ENCODE assay signal across 16 cellular contexts in the genomic region with DNA sequence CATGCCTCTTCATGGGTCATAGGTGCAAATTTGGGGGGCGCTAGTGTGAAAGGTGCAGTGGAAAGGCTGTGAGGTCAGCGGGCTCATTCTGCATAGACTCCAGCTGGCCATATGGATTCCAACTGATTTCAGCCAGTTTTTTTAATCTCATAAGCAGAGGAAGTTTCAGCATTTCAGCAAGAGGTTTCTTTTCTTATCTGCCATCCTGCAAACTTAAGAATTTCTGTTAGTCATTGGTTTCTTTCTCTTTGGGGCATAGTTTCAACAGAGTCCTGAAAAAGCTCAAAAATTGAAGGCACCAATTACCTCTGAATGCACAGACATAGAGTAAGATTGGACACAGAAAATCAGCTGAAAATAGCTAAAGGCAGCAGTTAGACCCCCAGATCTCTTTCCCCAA. TPM values are rescaled to one million over a fixed set of nuclear protein-coding genes. Genes with fewer than 3 reads are reported as not detected.
DNase-seq lines count a peak whose midpoint lies in the region; ATAC-seq and TF ChIP-seq lines count a peak whose summit lies in the region.
"Had no signal": no experiment of that assay in that cellular context is flagged by ENCODE, and none has a peak within 500 bp of the region (broad histone marks: within the 10 kb centered on the region; RNA-seq: fewer than 3 reads in every experiment).

No MANE protein-coding gene starts in this region.

- no peak overlapping the region for H3K14ac ChIP-seq in trophoblast cell (ENCODE audit: low read length)

- TF ChIP-seq POLR2A in breast epithelium (IDR thresholded peaks at IDR 0.05) = no peak

- H2AK5ac ChIP-seq in trophoblast cell (ENCODE audit: low read length) = no peak overlapping the region

- no peaks in the 10 kb centered on the region for H3K79me2 ChIP-seq in trophoblast cell (ENCODE audit: control insufficient read depth, insufficient read depth, low read length, poor library complexity)

- peaks cover 13% of the 10 kb centered on the region for H3K27me3 Mint-ChIP-seq in activated CD4-positive, alpha-beta T cell treated with anti-CD3 and anti-CD28 coated beads for 36 hours
- H3K27me3 Mint-ChIP-seq in activated T-helper 1 cell treated with anti-CD3 and anti-CD28 coated beads, Interleukin-12 subunit alpha, Interleukin-12 subunit beta, Interleukin-2, Interleukin-4 antibody, amounts not matched to agents 30 ng/mL and 10 ng/mL and 1 ng/mL, durations not matched to agents 14 hours and 24 hours and 36 hours (ENCODE audit: insufficient read depth) = peaks cover 6% of the 10 kb centered on the region
- peaks cover 8% of the 10 kb centered on the region for H3K27me3 Mint-ChIP-seq in endothelial cell (ENCODE audit: unreplicated experiment)

- H3K4ac ChIP-seq in trophoblast cell (ENCODE audit: low read depth, low read length) = no peak overlapping the region

- no peak for ATAC-seq in activated CD4-positive, alpha-beta T cell treated with anti-CD3 and anti-CD28 coated beads for 36 hours
- ATAC-seq: HepG2 had no signal

- peaks cover 12% of the 10 kb centered on the region for H3K4me1 Mint-ChIP-seq in activated CD4-positive, alpha-beta T cell treated with anti-CD3 and anti-CD28 coated beads for 36 hours
- H3K4me1 Mint-ChIP-seq in activated T-helper 1 cell treated with anti-CD3 and anti-CD28 coated beads, Interleukin-12 subunit alpha, Interleukin-12 subunit beta, Interleukin-2, Interleukin-4 antibody, amounts not matched to agents 30 ng/mL and 10 ng/mL and 1 ng/mL, durations not matched to agents 14 hours and 24 hours and 36 hours (ENCODE audit: low read depth) = peaks cover 14% of the 10 kb centered on the region
- peaks cover 37% of the 10 kb centered on the region for H3K4me1 Mint-ChIP-seq in endothelial cell (ENCODE audit: unreplicated experiment)

- no peak overlapping the region for H2BK12ac ChIP-seq in trophoblast cell (ENCODE audit: low read length)

- H3K23ac ChIP-seq in trophoblast cell (ENCODE audit: low read length) = no peak overlapping the region

- no peaks in the 10 kb centered on the region for H3K9me3 Mint-ChIP-seq in activated CD4-positive, alpha-beta T cell treated with anti-CD3 and anti-CD28 coated beads for 36 hours (ENCODE audit: low read depth)
- no peaks in the 10 kb centered on the region for H3K9me3 Mint-ChIP-seq in activated T-helper 1 cell treated with anti-CD3 and anti-CD28 coated beads, Interleukin-12 subunit alpha, Interleukin-12 subunit beta, Interleukin-2, Interleukin-4 antibody, amounts not matched to agents 30 ng/mL and 10 ng/mL and 1 ng/mL, durations not matched to agents 14 hours and 24 hours and 36 hours
- no peaks in the 10 kb centered on the region for H3K9me3 Mint-ChIP-seq in endothelial cell (ENCODE audit: unreplicated experiment)

- POLR2A ChIA-PET in activated CD4-positive, alpha-beta T cell treated with anti-CD3 and anti-CD28 coated beads for 36 hours (lab: Charles Lee) = interaction anchor here (0.5 kb wide), 1 partner anchor 123 kb away, joined by 3 read pairs; no protein-coding TSS in a partner anchor

- H3K79me1 ChIP-seq in trophoblast cell (ENCODE audit: low read length) = no peaks in the 10 kb centered on the region

- H3K4me1 ChIP-seq in trophoblast cell (ENCODE audit: control insufficient read depth in 1 of 2, insufficient read depth in 2 of 2, low read length in 2 of 2) (no peaks in the 10 kb centered on the region), breast epithelium (no peaks in the 10 kb centered on the region)

- peak overlapping the region; percentile 81 for H3K27ac ChIP-seq in trophoblast cell (ENCODE audit: low read depth, low read length)
- no peak overlapping the region for H3K27ac ChIP-seq in breast epithelium

- no CpG with 5 or more reads among the region's 2 CpGs for WGBS in trophoblast cell (ENCODE audit: extremely low coverage, insufficient coverage, insufficient read length)

- H3K4me2 ChIP-seq in trophoblast cell (ENCODE audit: low read length) = no peak overlapping the region

- peak overlapping the region; percentile 61 for H4K91ac ChIP-seq in trophoblast cell (ENCODE audit: low read depth, low read length)

- no peak overlapping the region for H4K8ac ChIP-seq in trophoblast cell (ENCODE audit: low read depth, low read length)

- no peaks in the 10 kb centered on the region for H3K9me3 ChIP-seq in trophoblast cell (ENCODE audit: insufficient read depth, low read depth, low read length)
- no peaks in the 10 kb centered on the region for H3K9me3 ChIP-seq in breast epithelium

- CTCF ChIA-PET in activated CD4-positive, alpha-beta T cell treated with anti-CD3 and anti-CD28 coated beads for 36 hours (lab: Charles Lee) = no interaction called here

- H3K9ac ChIP-seq in trophoblast cell (ENCODE audit: low read length) = no peak overlapping the region
- H3K9ac ChIP-seq: BLaER1 treated with 17β-estradiol and CSF1 and Interleukin-3, amounts not matched to agents 10 nM and 100 nM had no signal

- no peak overlapping the region for H2BK5ac ChIP-seq in trophoblast cell (ENCODE audit: low read depth, low read length, poor library complexity)

- peak overlapping the region; percentile 37 for H3K27ac Mint-ChIP-seq in activated CD4-positive, alpha-beta T cell treated with anti-CD3 and anti-CD28 coated beads for 36 hours
- H3K27ac Mint-ChIP-seq in activated T-helper 1 cell treated with anti-CD3 and anti-CD28 coated beads, Interleukin-12 subunit alpha, Interleukin-12 subunit beta, Interleukin-2, Interleukin-4 antibody, amounts not matched to agents 30 ng/mL and 10 ng/mL and 1 ng/mL, durations not matched to agents 14 hours and 24 hours and 36 hours = peak overlapping the region; percentile 61
- H3K27ac Mint-ChIP-seq in endothelial cell (ENCODE audit: unreplicated experiment) = no peak overlapping the region
- H3K27ac Mint-ChIP-seq: HFFc6 had no signal

- no peak overlapping the region for H3K18ac ChIP-seq in trophoblast cell (ENCODE audit: low read length)

- H3K27me3 ChIP-seq in trophoblast cell (ENCODE audit: insufficient read depth, low read length) = no peaks in the 10 kb centered on the region
- no peaks in the 10 kb centered on the region for H3K27me3 ChIP-seq in breast epithelium
- H3K27me3 ChIP-seq: BLaER1 treated with 17β-estradiol and CSF1 and Interleukin-3, amounts not matched to agents 10 nM and 100 nM had no signal

- no peaks in the 10 kb centered on the region for H3K36me3 Mint-ChIP-seq in activated CD4-positive, alpha-beta T cell treated with anti-CD3 and anti-CD28 coated beads for 36 hours (ENCODE audit: low read depth)
- peaks cover 2% of the 10 kb centered on the region for H3K36me3 Mint-ChIP-seq in activated T-helper 1 cell treated with anti-CD3 and anti-CD28 coated beads, Interleukin-12 subunit alpha, Interleukin-12 subunit beta, Interleukin-2, Interleukin-4 antibody, amounts not matched to agents 30 ng/mL and 10 ng/mL and 1 ng/mL, durations not matched to agents 14 hours and 24 hours and 36 hours (ENCODE audit: low read depth)
- no peaks in the 10 kb centered on the region for H3K36me3 Mint-ChIP-seq in endothelial cell (ENCODE audit: low read depth, unreplicated experiment)

- intact Hi-C loops in activated CD4-positive, alpha-beta T cell treated with anti-CD3 and anti-CD28 coated beads for 36 hours (cut with DNase I, micrococcal nuclease) = loop anchor here in 1 of 2 experiments (1.0 kb wide), 2 partner anchors 84 to 94 kb away; no protein-coding TSS in a partner anchor
- intact Hi-C loops in activated T-helper 1 cell treated with anti-CD3 and anti-CD28 coated beads, Interleukin-12 subunit alpha, Interleukin-12 subunit beta, Interleukin-2, Interleukin-4 antibody, amounts not matched to agents 30 ng/mL and 10 ng/mL and 1 ng/mL, durations not matched to agents 14 hours and 24 hours and 36 hours (cut with micrococcal nuclease) = loop anchor here (1.0 kb wide), 1 partner anchor 39 kb away; no protein-coding TSS in a partner anchor
- intact Hi-C loops in breast epithelium (cut with DNase I; ENCODE audit: low total_unique reads) = no loop called here

- H3K4me3 ChIP-seq in trophoblast cell (ENCODE audit: low read depth, low read length) = no peak overlapping the region
- H3K4me3 ChIP-seq in breast epithelium = no peak overlapping the region
- H3K4me3 ChIP-seq: BLaER1 treated with 17β-estradiol and CSF1 and Interleukin-3, amounts not matched to agents 10 nM and 100 nM had no signal

- TF ChIP-seq CTCF in endothelial cell (IDR thresholded peaks at IDR 0.05; ENCODE audit: unreplicated experiment) (no peak), breast epithelium (IDR thresholded peaks at IDR 0.05) (no peak)

- no peaks in the 10 kb centered on the region for H3K36me3 ChIP-seq in trophoblast cell (ENCODE audit: control insufficient read depth in 1 of 2, insufficient read depth in 2 of 2, low read length in 2 of 2)
- no peaks in the 10 kb centered on the region for H3K36me3 ChIP-seq in breast epithelium
- H3K36me3 ChIP-seq: BLaER1 treated with 17β-estradiol and CSF1 and Interleukin-3, amounts not matched to agents 10 nM and 100 nM had no signal

- no peak overlapping the region for H3K4me3 Mint-ChIP-seq in activated CD4-positive, alpha-beta T cell treated with anti-CD3 and anti-CD28 coated beads for 36 hours
- no peak overlapping the region for H3K4me3 Mint-ChIP-seq in activated T-helper 1 cell treated with anti-CD3 and anti-CD28 coated beads, Interleukin-12 subunit alpha, Interleukin-12 subunit beta, Interleukin-2, Interleukin-4 antibody, amounts not matched to agents 30 ng/mL and 10 ng/mL and 1 ng/mL, durations not matched to agents 14 hours and 24 hours and 36 hours
- H3K4me3 Mint-ChIP-seq in endothelial cell (ENCODE audit: unreplicated experiment) = peak overlapping the region; percentile 21
- H3K4me3 Mint-ChIP-seq: HFFc6 had no signal

- H2AFZ ChIP-seq in trophoblast cell (ENCODE audit: insufficient read depth, low read length, poor library complexity) = no peak overlapping the region

- no peak for DNase-seq in activated CD4-positive, alpha-beta T cell treated with anti-CD3 and anti-CD28 coated beads for 36 hours
- DNase-seq in activated CD4-positive, alpha-beta T cell treated with anti-CD3 and anti-CD28 coated beads for 1 hour = no peak
- no peak for DNase-seq in activated T-helper 1 cell treated with anti-CD3 and anti-CD28 coated beads, Interleukin-12 subunit alpha, Interleukin-12 subunit beta, Interleukin-2, Interleukin-4 antibody, amounts not matched to agents 30 ng/mL and 10 ng/mL and 1 ng/mL, durations not matched to agents 14 hours and 24 hours and 36 hours (ENCODE audit: low spot score)
- DNase-seq in endothelial cell (ENCODE audit: low spot score) = no peak
- DNase-seq in trophoblast cell = peak in 1 of 2 donors; percentile 46
- DNase-seq in breast epithelium (ENCODE audit: low spot score in 2 of 2) = no peak
- no peak for DNase-seq in hepatic stellate cell (ENCODE audit: low spot score)
- DNase-seq in SK-N-DZ (ENCODE audit: low spot score) = no peak
- DNase-seq: Karpas-422, NCI-H187 treated with DMSO at 0.1 percent for 48 hours, NCI-H2171, NCI-H774 had no signal

- H2BK120ac ChIP-seq in trophoblast cell (ENCODE audit: insufficient read depth, low read length, poor library complexity) = no peak overlapping the region

- H4K12ac ChIP-seq in trophoblast cell (ENCODE audit: low read depth, low read length) = no peak overlapping the region

RNA-seq across cellular contexts. Expression of gene ALOX15, which starts 16.2 kb away (rescaled TPM):
- not detected for total RNA-seq in activated CD4-positive, alpha-beta T cell treated with anti-CD3 and anti-CD28 coated beads for 36 hours
- total RNA-seq in activated T-helper 1 cell treated with anti-CD3 and anti-CD28 coated beads, Interleukin-12 subunit alpha, Interleukin-12 subunit beta, Interleukin-2, Interleukin-4 antibody, amounts not matched to agents 30 ng/mL and 10 ng/mL and 1 ng/mL, durations not matched to agents 14 hours and 24 hours and 36 hours = not detected in 2 replicates
- total RNA-seq in endothelial cell (ENCODE audit: unreplicated experiment) (17.0 TPM), breast epithelium (10 to 100 TPM in 1 of 3 donors, under 1 TPM in 1, not detected in 1; 0.98 to 47.9 TPM)
- 1.6 and 1.9 TPM in 2 replicates for polyA plus RNA-seq in trophoblast cell (2013)
- not detected in 2 replicates for polyA plus RNA-seq in SK-N-DZ (2014; cell fraction: cytosol; rRNA removed)
- not detected in 2 replicates for polyA plus RNA-seq in SK-N-DZ (2014; cell fraction: nucleus; rRNA removed)
- total RNA-seq: A172, HFFc6 had no signal
- polyA plus RNA-seq: HepG2 had no signal

RNA-seq across cellular contexts. Expression of gene PELP1, which starts 46.3 kb away (rescaled TPM):
- total RNA-seq in activated CD4-positive, alpha-beta T cell treated with anti-CD3 and anti-CD28 coated beads for 36 hours = 100 to 1,000 TPM in 1 of 2 experiments, 10 to 100 TPM in 1; 94.1 to 102 TPM
- 130 and 145 TPM in 2 replicates for total RNA-seq in activated T-helper 1 cell treated with anti-CD3 and anti-CD28 coated beads, Interleukin-12 subunit alpha, Interleukin-12 subunit beta, Interleukin-2, Interleukin-4 antibody, amounts not matched to agents 30 ng/mL and 10 ng/mL and 1 ng/mL, durations not matched to agents 14 hours and 24 hours and 36 hours
- 118 TPM for total RNA-seq in endothelial cell (ENCODE audit: unreplicated experiment)
- polyA plus RNA-seq in trophoblast cell (2013) = 32.6 and 34.8 TPM in 2 replicates
- total RNA-seq in breast epithelium = 10 to 100 TPM; 17.0 to 26.9 (median 21.0) TPM
- polyA plus RNA-seq in SK-N-DZ (2014; cell fraction: cytosol; rRNA removed) = 52.6 and 84.1 TPM in 2 replicates
- 54.6 and 103 TPM in 2 replicates for polyA plus RNA-seq in SK-N-DZ (2014; cell fraction: nucleus; rRNA removed)

RNA-seq across cellular contexts. Expression of gene ARRB2, which starts 52.8 kb away (rescaled TPM):
- total RNA-seq in activated CD4-positive, alpha-beta T cell treated with anti-CD3 and anti-CD28 coated beads for 36 hours = 100 to 1,000 TPM; 168 to 175 TPM
- 202 and 204 TPM in 2 replicates for total RNA-seq in activated T-helper 1 cell treated with anti-CD3 and anti-CD28 coated beads, Interleukin-12 subunit alpha, Interleukin-12 subunit beta, Interleukin-2, Interleukin-4 antibody, amounts not matched to agents 30 ng/mL and 10 ng/mL and 1 ng/mL, durations not matched to agents 14 hours and 24 hours and 36 hours
- total RNA-seq in endothelial cell (ENCODE audit: unreplicated experiment) (51.1 TPM), breast epithelium (10 to 100 TPM; 25.2 to 67.4 (median 42.3) TPM)
- 10.9 and 11.4 TPM in 2 replicates for polyA plus RNA-seq in trophoblast cell (2013)
- polyA plus RNA-seq in SK-N-DZ (2014; cell fraction: cytosol; rRNA removed) = 73.0 and 73.3 TPM in 2 replicates
- polyA plus RNA-seq in SK-N-DZ (2014; cell fraction: nucleus; rRNA removed) = 161 and 177 TPM in 2 replicates
